20 cellular contexts compared by ENCODE assay signal in genomic region chr13:103324641-103325040, GRCh38.
DNase-seq lines count a peak whose midpoint lies in the region; ATAC-seq, FAIRE-seq and TF ChIP-seq lines count a peak whose summit lies in the region.
"Had no signal": no experiment of that assay in that cellular context is flagged by ENCODE, and none has a peak within 500 bp of the region (broad histone marks: within the 10 kb centered on the region; RNA-seq: fewer than 3 reads in every experiment).

No MANE protein-coding gene starts in this region.

- H3K9me3 Mint-ChIP-seq in H9 = peaks cover 6 to 7% of the 10 kb centered on the region in 2 experiments; a peak in 3 of 5 replicates

- H3K4me2 ChIP-seq in H9 (ENCODE audit: insufficient read depth, insufficient read length, low read length) (no peak overlapping the region), H1 (ENCODE audit: insufficient read depth in 1 of 2, low read depth in 2 of 2, low read length in 2 of 2) (no peak overlapping the region), osteoblast (ENCODE audit: insufficient read depth, low read length) (no peak overlapping the region)
- H3K4me2 ChIP-seq: A549 had no signal

- TF ChIP-seq POLR2A in H1 (IDR thresholded peaks at IDR 0.05; ENCODE audit: control extremely low read depth in 1 of 2, low read depth in 2 of 2, low read length in 2 of 2) = no peak
- no peak for TF ChIP-seq POLR2A in H54 (IDR thresholded peaks at IDR 0.05; ENCODE audit: low read depth, low read length)

- no peaks in the 10 kb centered on the region for H3K79me1 ChIP-seq in H9 (ENCODE audit: insufficient read depth, low read depth, low read length, poor library complexity, severe bottlenecking)
- H3K79me1 ChIP-seq in H1 (ENCODE audit: low read depth, low read length) = no peaks in the 10 kb centered on the region

- H4K8ac ChIP-seq in H9 (replicated peaks; ENCODE audit: insufficient read length, low read depth, low read length) = no peak overlapping the region
- no peak overlapping the region for H4K8ac ChIP-seq in H1 (ENCODE audit: extremely low read depth, insufficient read depth, low read length)

- H3K18ac ChIP-seq in H9 (ENCODE audit: insufficient read length, low read depth, low read length) = no peak overlapping the region
- H3K18ac ChIP-seq in H1 (ENCODE audit: extremely low read depth, low read length) = no peak overlapping the region

- H3K4me3 Mint-ChIP-seq in H9 = no peak overlapping the region
- H3K4me3 Mint-ChIP-seq: CD14-positive monocyte; CD8-positive, alpha-beta T cell; HFFc6 had no signal

- no peak for TF ChIP-seq RAD21 in H1 (IDR thresholded peaks at IDR 0.05 in 1 of 2, conservative IDR thresholded peaks at IDR 0.05 in 1 of 2; ENCODE audit: low read depth in 2 of 2, low read length in 2 of 2)

- H3K27me3 Mint-ChIP-seq in H9 (ENCODE audit: low read depth) = no peaks in the 10 kb centered on the region

- no peaks in the 10 kb centered on the region for H3K27me3 ChIP-seq in H9 (ENCODE audit: insufficient read depth, low read length)
- no peaks in the 10 kb centered on the region for H3K27me3 ChIP-seq in H1 (replicated peaks in 1 of 4; ENCODE audit: control insufficient read depth in 3 of 4, extremely low read depth in 1 of 4, insufficient read depth in 3 of 4, low read length in 3 of 4)
- H3K27me3 ChIP-seq in osteoblast (ENCODE audit: insufficient read depth, low read length) = no peaks in the 10 kb centered on the region

- WGBS in H9 (ENCODE audit: extremely low coverage, insufficient read length, low lambda C conversion rate) = no CpG with 5 or more reads among the region's 2 CpGs
- 80% methylated on average over 2 of the region's 2 CpGs; no CpG with 5 or more reads in 1 of the 2 experiments for WGBS in H1 (ENCODE audit: extremely low coverage in 1 of 2, insufficient coverage in 1 of 2, insufficient read length in 1 of 2, insufficient replicate concordance in 2 of 2, low coverage in 1 of 2, low lambda C conversion rate in 2 of 2, missing lambda C conversion rate in 1 of 2), 2 experiments

- H3K9me3 ChIP-seq in H9 (ENCODE audit: control insufficient read depth, low read depth, low read length) (no peaks in the 10 kb centered on the region), H1 (ENCODE audit: insufficient read depth in 2 of 2, low read depth in 1 of 2, low read length in 1 of 2) (no peaks in the 10 kb centered on the region), osteoblast (ENCODE audit: low read depth, low read length) (no peaks in the 10 kb centered on the region)
- H3K9me3 ChIP-seq: A549, Caco-2 had no signal

- CTCF ChIA-PET in H1 (lab: Charles Lee; ENCODE audit: partially characterized antibody) = no interaction called here

- H3K4me3 ChIP-seq in H1 (ENCODE audit: extremely low read depth in 1 of 4, insufficient read depth in 2 of 4, low read depth in 3 of 4, low read length in 4 of 4) = no peak overlapping the region
- no peak overlapping the region for H3K4me3 ChIP-seq in osteoblast (ENCODE audit: insufficient read depth, low read length)
- H3K4me3 ChIP-seq: A549, GM23248 had no signal

- H4K91ac ChIP-seq in H9 (ENCODE audit: insufficient read length, low read depth, low read length) (no peak overlapping the region), H1 (replicated peaks; ENCODE audit: insufficient read length, low read length) (no peak overlapping the region)

- H3K9ac ChIP-seq in H9 (ENCODE audit: extremely low read depth, insufficient read length, low read length) (no peak overlapping the region), H1 (replicated peaks in 1 of 4; ENCODE audit: extremely low read depth in 1 of 4, low read depth in 3 of 4, low read length in 3 of 4) (no peak overlapping the region)
- H3K9ac ChIP-seq: GM23248 had no signal

- H3K27ac ChIP-seq in H9 (ENCODE audit: insufficient read length, low read depth, low read length) (no peak overlapping the region), H1 (ENCODE audit: low read depth, low read length) (no peak overlapping the region), osteoblast (ENCODE audit: low read depth, low read length) (no peak overlapping the region)
- H3K27ac ChIP-seq: A549, GM23248 had no signal

- no peak overlapping the region for H2AK5ac ChIP-seq in H9 (ENCODE audit: insufficient read length, low read length)
- no peak overlapping the region for H2AK5ac ChIP-seq in H1 (ENCODE audit: low read depth, low read length)

- H4K20me1 ChIP-seq in H9 (ENCODE audit: control insufficient read depth, insufficient read depth, insufficient read length) (no peaks in the 10 kb centered on the region), H1 (replicated peaks in 1 of 2; ENCODE audit: control insufficient read depth in 1 of 2, insufficient read depth in 2 of 2, low read length in 2 of 2) (no peaks in the 10 kb centered on the region), osteoblast (ENCODE audit: insufficient read depth, low read length) (no peaks in the 10 kb centered on the region)

- H3K4me1 ChIP-seq in H9 (ENCODE audit: insufficient read depth, low read length) = no peaks in the 10 kb centered on the region
- H3K4me1 ChIP-seq in H1 (replicated peaks in 1 of 4; ENCODE audit: control insufficient read depth in 3 of 4, insufficient read depth in 4 of 4, low read length in 3 of 4) = peaks cover 0 to 2% (median 0%) of the 10 kb centered on the region in 4 experiments; a peak in 1 of 7 replicates
- H3K4me1 ChIP-seq in osteoblast (ENCODE audit: insufficient read depth, low read length) = no peaks in the 10 kb centered on the region
- H3K4me1 ChIP-seq: A549, Caco-2 had no signal

- DNase-seq in H9 (no peak), NCI-H1417 treated with DMSO at 0.1 percent for 48 hours (lab: John Stamatoyannopoulos, UW) (peak; percentile 21), NCI-H69 (lab: John Stamatoyannopoulos, UW) (peak; percentile 5), H1 (ENCODE audit: low read depth in 1 of 2, low spot score in 2 of 2) (no peak), osteoblast (ENCODE audit: insufficient read length, low spot score, missing footprints) (no peak), H54 (ENCODE audit: insufficient read length, low spot score) (no peak), NCI-H345 (lab: John Stamatoyannopoulos, UW) (no peak)
- DNase-seq: Caco-2; CD8-positive, alpha-beta T cell; DND-41; GDM1; GM23248; HCEC 1CT; HFFc6 had no signal

- H3K36me3 Mint-ChIP-seq in H9 (ENCODE audit: insufficient read depth in 1 of 3, low read depth in 3 of 3) = peaks cover 0 to 13% (median 3%) of the 10 kb centered on the region in 3 experiments; a peak in 4 of 7 replicates
- H3K36me3 Mint-ChIP-seq: CD14-positive monocyte; CD8-positive, alpha-beta T cell had no signal

- POLR2A ChIA-PET in H1 (lab: Charles Lee; ENCODE audit: partially characterized antibody) = no interaction called here

- H2AFZ ChIP-seq in H9 (ENCODE audit: low read length) = no peak overlapping the region
- H2AFZ ChIP-seq in H1 (ENCODE audit: low read length) = 0 out of 2 replicates have a peak overlapping the region, but pooled peaks have one; percentile 78
- no peak overlapping the region for H2AFZ ChIP-seq in osteoblast (ENCODE audit: low read length)
- H2AFZ ChIP-seq: GM23248 had no signal

- H3K23ac ChIP-seq in H9 (ENCODE audit: insufficient read length, low read depth, low read length) (no peak overlapping the region), H1 (ENCODE audit: insufficient read length) (no peak overlapping the region)

- H3K14ac ChIP-seq in H9 (ENCODE audit: insufficient read depth, low read length) = no peak overlapping the region
- no peak overlapping the region for H3K14ac ChIP-seq in H1 (ENCODE audit: insufficient read length)

- H3K36me3 ChIP-seq in H1 (ENCODE audit: control insufficient read depth in 2 of 4, insufficient read depth in 4 of 4, low read length in 3 of 4) (no peaks in the 10 kb centered on the region), osteoblast (ENCODE audit: insufficient read depth, low read length) (no peaks in the 10 kb centered on the region)

- H3K79me2 ChIP-seq in H9 (ENCODE audit: insufficient read depth, low read length) (no peaks in the 10 kb centered on the region), H1 (ENCODE audit: control insufficient read depth in 1 of 2, insufficient read depth in 2 of 2, low read length in 2 of 2) (no peaks in the 10 kb centered on the region), osteoblast (ENCODE audit: insufficient read depth, low read length) (no peaks in the 10 kb centered on the region)

- H3K4me1 Mint-ChIP-seq in H9 = peaks cover 25 to 27% of the 10 kb centered on the region in 2 experiments
- H3K4me1 Mint-ChIP-seq: CD14-positive monocyte had no signal

- FAIRE-seq in H1 (lab: Jason Lieb, UNC) = no peak
- no peak for FAIRE-seq in H54 (lab: Jason Lieb, UNC)
- FAIRE-seq: A549, GM12892, HepG2, HTR-8/SVneo had no signal

- H3K23me2 ChIP-seq in H9 (ENCODE audit: insufficient read length, low read depth, low read length, poor library complexity, severe bottlenecking) (no peaks in the 10 kb centered on the region), H1 (ENCODE audit: low read depth, low read length) (no peaks in the 10 kb centered on the region; the same call in 1 of the 2 replicates)

- TF ChIP-seq EP300 in H1 (IDR thresholded peaks at IDR 0.05; ENCODE audit: borderline replicate concordance in 1 of 2, low read depth in 2 of 2, low read length in 2 of 2) = no peak

- H3K4ac ChIP-seq in H9 (ENCODE audit: low read depth, low read length) = no peak overlapping the region
- H3K4ac ChIP-seq in H1 (replicated peaks; ENCODE audit: insufficient read length, low read depth, low read length) = no peak overlapping the region

- H2BK15ac ChIP-seq in H9 (ENCODE audit: low read depth, low read length) (no peak overlapping the region), H1 (ENCODE audit: low read length) (no peak overlapping the region)

- no peak overlapping the region for H3T11ph ChIP-seq in H9 (ENCODE audit: low read length)

- H2BK5ac ChIP-seq in H9 (ENCODE audit: insufficient read length, low read length) = no peak overlapping the region
- H2BK5ac ChIP-seq in H1 (ENCODE audit: low read depth, low read length) = no peak overlapping the region

- H3K27ac Mint-ChIP-seq in H9 = peak overlapping the region in 2 of 3 experiments; percentile 42 to 91; a peak in 3 of 7 replicates
- H3K27ac Mint-ChIP-seq: CD14-positive monocyte; CD8-positive, alpha-beta T cell; HFFc6 had no signal

- H2BK12ac ChIP-seq in H9 (ENCODE audit: insufficient read length, low read depth, low read length) (no peak overlapping the region), H1 (ENCODE audit: low read depth, low read length) (no peak overlapping the region)

- no peak for ATAC-seq in GM18861 (IDR thresholded peaks at IDR 0.05; ENCODE audit: unreplicated experiment)
- ATAC-seq: A549; CD8-positive, alpha-beta T cell; HepG2 had no signal

- no peak overlapping the region for H2BK120ac ChIP-seq in H9 (ENCODE audit: low read depth, low read length, poor library complexity, severe bottlenecking)
- H2BK120ac ChIP-seq in H1 (replicated peaks; ENCODE audit: low read depth, low read length) = no peak overlapping the region

- H2BK20ac ChIP-seq in H9 (ENCODE audit: low read depth, low read length, poor library complexity, severe bottlenecking) (no peak overlapping the region), H1 (ENCODE audit: low read length) (no peak overlapping the region)

- H3K56ac ChIP-seq in H9 (ENCODE audit: insufficient read length, low read depth, low read length) (no peak overlapping the region), H1 (replicated peaks; ENCODE audit: insufficient read length, low read depth, low read length) (no peak overlapping the region)

- no peak for TF ChIP-seq CTCF in H9 (conservative IDR thresholded peaks at IDR 0.05)
- TF ChIP-seq CTCF in H1 (IDR thresholded peaks at IDR 0.05; ENCODE audit: control extremely low read depth in 1 of 3, insufficient read depth in 1 of 3, low read depth in 1 of 3, low read length in 3 of 3) = no peak
- no peak for TF ChIP-seq CTCF in osteoblast (IDR thresholded peaks at IDR 0.05; ENCODE audit: extremely low read depth, low read depth, low read length)

- no peak overlapping the region for H4K5ac ChIP-seq in H9 (ENCODE audit: insufficient read length, low read depth, low read length)
- no peak overlapping the region for H4K5ac ChIP-seq in H1 (ENCODE audit: insufficient read length, low read depth, low read length)

Comparison
In these comparisons a context has a peak if more than half of its experiments do, and no peak if none do; other contexts are left out.
1. DNase-seq: peak in NCI-H1417 treated with DMSO at 0.1 percent for 48 hours (single experiment) and NCI-H69 (single experiment); none in H9 (single experiment), H1 (0 of 2), osteoblast (single experiment), H54 (single experiment) and NCI-H345 (single experiment).